8 cellular contexts compared by ENCODE assay signal in genomic region chr3:23916152-23916885, GRCh38. TPM values are rescaled to one million over a fixed set of nuclear protein-coding genes. Genes with fewer than 3 reads are reported as not detected.
A peak's percentile ranks its signal among the peaks of the same experiment; 100 is the strongest.
DNase-seq lines count a peak whose midpoint lies in the region; ATAC-seq and TF ChIP-seq lines count a peak whose summit lies in the region.

No MANE protein-coding gene starts in this region.

- H3K4me3 ChIP-seq in mammary epithelial cell (replicated peaks in 1 of 3; ENCODE audit: insufficient read depth in 1 of 3, low read depth in 2 of 3, low read length in 3 of 3) = peak overlapping the region; percentile 73 to 91 (median 90)
- H3K4me3 ChIP-seq in lower lobe of right lung = peak overlapping the region; percentile 94
- peak overlapping the region; percentile 72 to 75 for H3K4me3 ChIP-seq in tibial artery

- H3K9me3 ChIP-seq in ES-I3 (ENCODE audit: control insufficient read depth, insufficient read depth, low read length) = no peaks in the 10 kb centered on the region
- H3K9me3 ChIP-seq in mammary epithelial cell (replicated peaks; ENCODE audit: insufficient read depth, low read length) = no peaks in the 10 kb centered on the region
- H3K9me3 ChIP-seq in lower lobe of right lung = no peaks in the 10 kb centered on the region
- H3K9me3 ChIP-seq in tibial artery = no peaks in the 10 kb centered on the region

- in situ Hi-C loops in mammary epithelial cell (cut with MboI; ENCODE audit: low sequenced_read_pairs in 2 of 2) = no loop called here

- H3K36me3 ChIP-seq in ES-I3 (ENCODE audit: insufficient read depth, low read length) = peaks cover 22% of the 10 kb centered on the region
- peaks cover 15% of the 10 kb centered on the region for H3K36me3 ChIP-seq in mammary epithelial cell (ENCODE audit: insufficient read depth, low read length)
- H3K36me3 ChIP-seq in lower lobe of right lung = peaks cover 33% of the 10 kb centered on the region
- H3K36me3 ChIP-seq in tibial artery = peaks cover 13 to 27% (median 24%) of the 10 kb centered on the region in 3 donors

- ATAC-seq in GM21526 (IDR thresholded peaks at IDR 0.05; ENCODE audit: low FRiP score, unreplicated experiment) (peak; percentile 43), lower lobe of right lung (peak; percentile 69 to 77)

- no peak for TF ChIP-seq CTCF in mammary epithelial cell (conservative IDR thresholded peaks at IDR 0.05 in 1 of 2, IDR thresholded peaks at IDR 0.05 in 1 of 2; ENCODE audit: extremely low read depth in 1 of 2, insufficient read depth in 1 of 2, low read depth in 1 of 2, low read length in 2 of 2)
- no peak for TF ChIP-seq CTCF in lower lobe of right lung (IDR thresholded peaks at IDR 0.05)
- no peak for TF ChIP-seq CTCF in tibial artery (IDR thresholded peaks at IDR 0.05)

- dilution Hi-C loops in mammary epithelial cell (cut with HindIII; ENCODE audit: low sequenced_read_pairs) = no loop called here

- 5% methylated on average over 17 of the region's 48 CpGs for WGBS in mammary epithelial cell (ENCODE audit: low coverage, missing lambda C conversion rate)

- H3K79me2 ChIP-seq in mammary epithelial cell (ENCODE audit: insufficient read depth, low read length) = peaks cover 65% of the 10 kb centered on the region

- H2AFZ ChIP-seq in mammary epithelial cell (ENCODE audit: low read depth, low read length) = peak overlapping the region; percentile 99

- peaks cover 8% of the 10 kb centered on the region for H4K20me1 ChIP-seq in mammary epithelial cell (ENCODE audit: insufficient read depth, low read length)

- TSS peak; percentile 41 for BruUV-seq in mammary epithelial cell (replicated peaks; lab: Mats Ljungman, UMichigan)

- H3K27ac ChIP-seq in mammary epithelial cell (ENCODE audit: insufficient read depth, low read depth, low read length) (peak overlapping the region; percentile 59), lower lobe of right lung (peak overlapping the region; percentile 92), tibial artery (peak overlapping the region; percentile 82 to 89)

- peak overlapping the region; percentile 80 for H3K4me2 ChIP-seq in mammary epithelial cell (ENCODE audit: insufficient read depth, low read depth, low read length)

- CTCF ChIA-PET in mammary epithelial cell (lab: Charles Lee; ENCODE audit: low non-redundant PET) = no interaction called here

- H3K27me3 ChIP-seq in mammary epithelial cell (ENCODE audit: insufficient read depth, low read length) (no peaks in the 10 kb centered on the region), lower lobe of right lung (ENCODE audit: low read depth) (no peaks in the 10 kb centered on the region), tibial artery (no peaks in the 10 kb centered on the region)

- intact Hi-C loops in mammary epithelial cell (cut with micrococcal nuclease) (loop anchor here (1.0 kb wide), 1 partner anchor 82 kb away; no protein-coding TSS in a partner anchor), lower lobe of right lung (cut with DNase I) (no loop called here), tibial artery (cut with DNase I; ENCODE audit: low total_unique reads) (loop anchor here (2.0 kb wide), 1 partner anchor 28 kb away; the partner anchor contains the start of gene NR1D2)

- H3K4me1 ChIP-seq in ES-I3 (ENCODE audit: insufficient read depth, low read length) (peaks cover 7% of the 10 kb centered on the region), mammary epithelial cell (ENCODE audit: insufficient read depth, low read length) (peaks cover 16% of the 10 kb centered on the region), lower lobe of right lung (peaks cover 44% of the 10 kb centered on the region), tibial artery (peaks cover 0 to 45% (median 19%) of the 10 kb centered on the region in 4 donors)

- H3K9ac ChIP-seq in ES-I3 (ENCODE audit: low read depth, low read length) = peak overlapping the region; percentile 85
- peak overlapping the region; percentile 90 for H3K9ac ChIP-seq in mammary epithelial cell (ENCODE audit: insufficient read depth, low read length)

- DNase-seq in HS-27A (ENCODE audit: low read depth) (peak; percentile 50), mammary epithelial cell (no peak), lower lobe of right lung (no peak), tibial artery (peak in 1 of 2 donors; percentile 23), HK-2 (ENCODE audit: unreplicated experiment) (no peak)
- no peak for DNase-seq in stimulated activated naive CD4-positive, alpha-beta T cell treated with Interleukin-2 at 50 U/mL for 16 hours (lab: John Stamatoyannopoulos, UW)

RNA-seq across cellular contexts. Expression of gene NKIRAS1, which starts 0.5 kb away (rescaled TPM):
- total RNA-seq in mammary epithelial cell (1 to 10 TPM; 7.3 to 8.8 TPM), lower lobe of right lung (11.1 TPM)
- 5.2 TPM for polyA plus RNA-seq in mammary epithelial cell
- 11.9 TPM for polyA minus RNA-seq in mammary epithelial cell

RNA-seq across cellular contexts. Expression of gene RPL15, which starts 0.6 kb away (rescaled TPM):
- total RNA-seq in mammary epithelial cell = 1,000 to 10,000 TPM; 1,624 to 2,052 TPM
- 4,169 TPM for polyA plus RNA-seq in mammary epithelial cell
- 867 TPM for polyA minus RNA-seq in mammary epithelial cell
- 1,413 TPM for total RNA-seq in lower lobe of right lung

RNA-seq across cellular contexts. Expression of gene NR1D2, which starts 28.8 kb away (rescaled TPM):
- 10 to 100 TPM; 10.5 to 16.8 TPM for total RNA-seq in mammary epithelial cell
- polyA plus RNA-seq in mammary epithelial cell = 6.1 TPM
- polyA minus RNA-seq in mammary epithelial cell = 3.4 TPM
- total RNA-seq in lower lobe of right lung = 53.7 TPM
